In genomic region chr12:105085537-105085936, GRCh38 we compare ENCODE assay signal across 20 cellular contexts. TPM values are rescaled to one million over a fixed set of nuclear protein-coding genes. Genes with fewer than 3 reads are reported as not detected.
DNase-seq lines count a peak whose midpoint lies in the region; ATAC-seq and TF ChIP-seq lines count a peak whose summit lies in the region.
"Had no signal": no experiment of that assay in that cellular context is flagged by ENCODE, and none has a peak within 500 bp of the region (broad histone marks: within the 10 kb centered on the region; RNA-seq: fewer than 3 reads in every experiment).

No MANE protein-coding gene starts in this region.

- no peaks in the 10 kb centered on the region for H3K9me3 ChIP-seq in heart left ventricle
- H3K9me3 ChIP-seq: sigmoid colon, vagina had no signal

- peaks cover 27% of the 10 kb centered on the region for H3K27me3 Mint-ChIP-seq in activated CD4-positive, alpha-beta T cell treated with anti-CD3 and anti-CD28 coated beads, Interleukin-2, amount 10 ng/mL, durations not matched to agents 7 days and 5 days
- peaks cover 18% of the 10 kb centered on the region for H3K27me3 Mint-ChIP-seq in IgD-negative memory B cell
- peaks cover 30% of the 10 kb centered on the region for H3K27me3 Mint-ChIP-seq in neural crest cell (ENCODE audit: low read depth)

- no peak for ATAC-seq in heart left ventricle
- no peak for ATAC-seq in GM18873 (IDR thresholded peaks at IDR 0.05; ENCODE audit: low FRiP score, unreplicated experiment)
- ATAC-seq: foreskin keratinocyte had no signal

- TF ChIP-seq CTCF in neural crest cell (conservative IDR thresholded peaks at IDR 0.05) (no peak), heart left ventricle (IDR thresholded peaks at IDR 0.05) (no peak)

- 80 to 86% (median 83%) methylated on average over 6 of the region's 6 CpGs for WGBS in heart left ventricle, 4 donors

- DNase-seq in activated CD4-positive, alpha-beta T cell treated with anti-CD3 and anti-CD28 coated beads, Interleukin-2, amount 10 ng/mL, durations not matched to agents 7 days and 5 days = no peak
- no peak for DNase-seq in activated CD4-positive, alpha-beta T cell treated with anti-CD3 and anti-CD28 coated beads, Interleukin-2, amount 50 U/mL, for 4 hours
- peak; percentile 19 for DNase-seq in cerebellar cortex (ENCODE audit: low spot score)
- no peak for DNase-seq in neural crest cell (ENCODE audit: low read depth, low spot score)
- no peak for DNase-seq in KG1 (lab: John Stamatoyannopoulos, UW)
- DNase-seq in heart left ventricle = no peak
- DNase-seq: activated CD4-positive, alpha-beta T cell treated with anti-CD3 and anti-CD28 coated beads, Interleukin-2, amount 50 U/mL, for 48 hours; activated effector memory CD4-positive, alpha-beta T cell treated with anti-CD3 and anti-CD28 coated beads, Interleukin-2, amount 50 U/mL, for 16 hours; CD4-positive, alpha-beta T cell; cortex of kidney; foreskin keratinocyte; MM.1S; NCI-H187; NCI-H526 treated with DMSO at 0.1 percent for 48 hours; occipital lobe; sigmoid colon had no signal

- intact Hi-C loops in heart left ventricle (cut with DNase I) = no loop called here

- H3K4me3 ChIP-seq in heart left ventricle = no peak overlapping the region
- H3K4me3 ChIP-seq: SJSA1, vagina had no signal

- peaks cover 0 to 18% (median 7%) of the 10 kb centered on the region in 12 donors for H3K4me1 ChIP-seq in heart left ventricle
- H3K4me1 ChIP-seq: foreskin keratinocyte had no signal

- H3K36me3 ChIP-seq in heart left ventricle = no peaks in the 10 kb centered on the region
- H3K36me3 ChIP-seq: sigmoid colon, SJSA1, vagina had no signal

- peaks cover 1% of the 10 kb centered on the region for H3K36me3 Mint-ChIP-seq in activated CD4-positive, alpha-beta T cell treated with anti-CD3 and anti-CD28 coated beads, Interleukin-2, amount 10 ng/mL, durations not matched to agents 7 days and 5 days (ENCODE audit: low read depth)
- no peaks in the 10 kb centered on the region for H3K36me3 Mint-ChIP-seq in IgD-negative memory B cell
- peaks cover 4% of the 10 kb centered on the region for H3K36me3 Mint-ChIP-seq in neural crest cell (ENCODE audit: low read depth)

- no peak for TF ChIP-seq POLR2A in heart left ventricle (IDR thresholded peaks at IDR 0.05)

- H3K27ac ChIP-seq in heart left ventricle = no peak overlapping the region
- H3K27ac ChIP-seq: foreskin keratinocyte, SJSA1, vagina had no signal

- H3K4me3 Mint-ChIP-seq in activated CD4-positive, alpha-beta T cell treated with anti-CD3 and anti-CD28 coated beads, Interleukin-2, amount 10 ng/mL, durations not matched to agents 7 days and 5 days = peak overlapping the region; percentile 14
- peak overlapping the region in 3 of 4 donors; percentile 3 to 67 (median 56) for H3K4me3 Mint-ChIP-seq in IgD-negative memory B cell
- peak overlapping the region; percentile 65 for H3K4me3 Mint-ChIP-seq in neural crest cell
- H3K4me3 Mint-ChIP-seq: CD4-positive, alpha-beta T cell had no signal

- POLR2A ChIA-PET in activated CD4-positive, alpha-beta T cell treated with anti-CD3 and anti-CD28 coated beads, Interleukin-2, amount 10 ng/mL, durations not matched to agents 7 days and 5 days (lab: Charles Lee) = no interaction called here

- CTCF ChIA-PET in activated CD4-positive, alpha-beta T cell treated with anti-CD3 and anti-CD28 coated beads, Interleukin-2, amount 10 ng/mL, durations not matched to agents 7 days and 5 days (lab: Charles Lee) = interaction anchor here (0.5 to 1.4 kb wide), 3 partner anchors 12 to 1254 kb away, joined by 3 read pairs; no protein-coding TSS in a partner anchor

- peaks cover 11% of the 10 kb centered on the region for H3K4me1 Mint-ChIP-seq in activated CD4-positive, alpha-beta T cell treated with anti-CD3 and anti-CD28 coated beads, Interleukin-2, amount 10 ng/mL, durations not matched to agents 7 days and 5 days
- peaks cover 5 to 9% (median 7%) of the 10 kb centered on the region in 3 donors for H3K4me1 Mint-ChIP-seq in IgD-negative memory B cell
- H3K4me1 Mint-ChIP-seq in neural crest cell = peaks cover 13% of the 10 kb centered on the region

- H3K27ac Mint-ChIP-seq in activated CD4-positive, alpha-beta T cell treated with anti-CD3 and anti-CD28 coated beads, Interleukin-2, amount 10 ng/mL, durations not matched to agents 7 days and 5 days = no peak overlapping the region
- H3K27ac Mint-ChIP-seq in IgD-negative memory B cell = no peak overlapping the region
- no peak overlapping the region for H3K27ac Mint-ChIP-seq in neural crest cell (ENCODE audit: unreplicated experiment)
- H3K27ac Mint-ChIP-seq: CD4-positive, alpha-beta T cell had no signal

- peaks cover 0 to 5% (median 0%) of the 10 kb centered on the region in 9 donors for H3K27me3 ChIP-seq in heart left ventricle
- H3K27me3 ChIP-seq: foreskin keratinocyte, sigmoid colon, SJSA1, vagina had no signal

- no peaks in the 10 kb centered on the region for H3K9me3 Mint-ChIP-seq in activated CD4-positive, alpha-beta T cell treated with anti-CD3 and anti-CD28 coated beads, Interleukin-2, amount 10 ng/mL, durations not matched to agents 7 days and 5 days
- H3K9me3 Mint-ChIP-seq in IgD-negative memory B cell = peaks cover 0 to 3% (median 2%) of the 10 kb centered on the region in 3 donors
- H3K9me3 Mint-ChIP-seq in neural crest cell = peaks cover 10% of the 10 kb centered on the region

RNA-seq across cellular contexts. Expression of gene ALDH1L2, which starts 1.3 kb away (rescaled TPM):
- total RNA-seq in activated CD4-positive, alpha-beta T cell treated with anti-CD3 and anti-CD28 coated beads, Interleukin-2, amount 10 ng/mL, durations not matched to agents 7 days and 5 days = under 1 TPM; 0.10 to 0.20 TPM
- polyA plus RNA-seq in IgD-negative memory B cell = 0.10 TPM
- total RNA-seq in neural crest cell = 4.0 and 4.2 TPM in 2 replicates
- total RNA-seq in heart left ventricle = 1 to 10 TPM in 8 of 9 donors, under 1 TPM in 1; 0.81 to 6.7 (median 2.0) TPM
- polyA plus RNA-seq in heart left ventricle = 1 to 10 TPM in 1 of 2 donors, under 1 TPM in 1; 0.53 to 2.3 TPM

RNA-seq across cellular contexts. Expression of gene WASHC4, which starts 22.0 kb away (rescaled TPM):
- total RNA-seq in activated CD4-positive, alpha-beta T cell treated with anti-CD3 and anti-CD28 coated beads, Interleukin-2, amount 10 ng/mL, durations not matched to agents 7 days and 5 days = 10 to 100 TPM; 40.7 to 43.3 TPM
- polyA plus RNA-seq in IgD-negative memory B cell = 91.1 TPM
- total RNA-seq in neural crest cell = 32.0 and 35.8 TPM in 2 replicates
- 10 to 100 TPM; 15.3 to 42.9 (median 25.3) TPM for total RNA-seq in heart left ventricle
- polyA plus RNA-seq in heart left ventricle = 10 to 100 TPM in 1 of 2 donors, 1 to 10 TPM in 1; 9.3 to 14.6 TPM

Comparison
In these comparisons a context has a peak if more than half of its experiments do, and no peak if none do; other contexts are left out.
1. H3K4me3 Mint-ChIP-seq: peak in every context shown above with its lines; median percentile 65 in neural crest cell; 56 in IgD-negative memory B cell; 14 in activated CD4-positive, alpha-beta T cell treated with anti-CD3 and anti-CD28 coated beads, Interleukin-2, amount 10 ng/mL, durations not matched to agents 7 days and 5 days.